In the genomic region with DNA sequence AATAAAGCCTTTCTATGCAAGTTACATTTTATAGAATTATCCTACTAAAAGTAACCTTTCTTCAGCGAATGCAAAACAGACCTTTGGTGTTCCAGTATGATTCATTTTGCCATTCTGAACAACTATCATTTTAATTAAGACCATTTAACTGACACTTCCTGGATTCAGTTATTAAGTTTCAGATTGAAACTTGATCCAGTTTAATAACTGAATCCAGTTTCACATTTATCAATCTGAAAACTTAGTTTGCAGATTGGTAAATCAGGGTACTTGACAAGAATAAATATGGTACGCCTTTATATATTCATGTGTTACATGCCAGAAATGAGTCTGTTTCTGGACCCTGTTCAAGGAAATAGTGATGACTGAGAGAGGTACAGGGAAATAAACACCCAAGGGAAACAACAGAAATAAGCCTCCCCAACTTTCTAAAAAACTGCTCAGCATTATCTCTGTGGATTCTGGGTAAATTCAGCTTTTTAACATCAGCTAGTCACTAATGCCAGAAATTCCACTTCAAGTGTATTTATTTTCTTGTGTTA, we compare ENCODE assay signal across 9 cellular contexts. TPM values are rescaled to one million over a fixed set of nuclear protein-coding genes. Genes with fewer than 3 reads are reported as not detected.
DNase-seq lines count a peak whose midpoint lies in the region; ATAC-seq and TF ChIP-seq lines count a peak whose summit lies in the region.
"Had no signal": no experiment of that assay in that cellular context is flagged by ENCODE, and none has a peak within 500 bp of the region (broad histone marks: within the 10 kb centered on the region; RNA-seq: fewer than 3 reads in every experiment).

No MANE protein-coding gene starts in this region.

- H3K9me3 Mint-ChIP-seq in activated CD8-positive, alpha-beta memory T cell treated with anti-CD3 and anti-CD28 coated beads, Interleukin-2, amount 10 ng/mL, durations not matched to agents 7 days and 5 days (ENCODE audit: low read depth): no peaks in the 10 kb centered on the region
- H3K9me3 Mint-ChIP-seq in activated CD8-positive, alpha-beta T cell treated with anti-CD3 and anti-CD28 coated beads for 36 hours: no peaks in the 10 kb centered on the region

- no peak overlapping the region for H3K4me3 Mint-ChIP-seq in activated CD8-positive, alpha-beta memory T cell treated with anti-CD3 and anti-CD28 coated beads, Interleukin-2, amount 10 ng/mL, durations not matched to agents 7 days and 5 days
- H3K4me3 Mint-ChIP-seq in activated CD8-positive, alpha-beta T cell treated with anti-CD3 and anti-CD28 coated beads for 36 hours: peak overlapping the region; percentile 64

- H3K36me3 Mint-ChIP-seq in activated CD8-positive, alpha-beta memory T cell treated with anti-CD3 and anti-CD28 coated beads, Interleukin-2, amount 10 ng/mL, durations not matched to agents 7 days and 5 days: peaks cover 24% of the 10 kb centered on the region
- peaks cover 46% of the 10 kb centered on the region for H3K36me3 Mint-ChIP-seq in activated CD8-positive, alpha-beta T cell treated with anti-CD3 and anti-CD28 coated beads for 36 hours (ENCODE audit: low read depth)

- peaks cover 44% of the 10 kb centered on the region for H3K4me1 Mint-ChIP-seq in activated CD8-positive, alpha-beta memory T cell treated with anti-CD3 and anti-CD28 coated beads, Interleukin-2, amount 10 ng/mL, durations not matched to agents 7 days and 5 days
- H3K4me1 Mint-ChIP-seq in activated CD8-positive, alpha-beta T cell treated with anti-CD3 and anti-CD28 coated beads for 36 hours (ENCODE audit: low read depth): peaks cover 55% of the 10 kb centered on the region

- TF ChIP-seq EP300 in suprapubic skin (IDR thresholded peaks at IDR 0.05): no peak

- H3K27ac ChIP-seq in suprapubic skin: peak overlapping the region; percentile 88

- POLR2A ChIA-PET in activated CD8-positive, alpha-beta T cell treated with anti-CD3 and anti-CD28 coated beads for 36 hours (lab: Charles Lee): interaction anchor here (2.4 to 5.2 kb wide), 3 partner anchors 15 to 267 kb away, joined by 5 to 151 read pairs (median 6); a partner anchor contains a TSS

- H3K27me3 ChIP-seq in suprapubic skin: no peaks in the 10 kb centered on the region

- intact Hi-C loops in activated CD8-positive, alpha-beta T cell treated with anti-CD3 and anti-CD28 coated beads for 36 hours (cut with micrococcal nuclease): loop anchor here (5.0 to 10.0 kb wide), 2 partner anchors 109 to 266 kb away; no protein-coding TSS in a partner anchor

- H3K4me3 ChIP-seq in suprapubic skin: no peak overlapping the region

- no peak for ATAC-seq in activated CD8-positive, alpha-beta memory T cell treated with anti-CD3 and anti-CD28 coated beads, Interleukin-2, amount 10 ng/mL, durations not matched to agents 7 days and 5 days
- ATAC-seq in activated CD8-positive, alpha-beta T cell treated with anti-CD3 and anti-CD28 coated beads for 36 hours: peak; percentile 7

- H3K27me3 Mint-ChIP-seq in activated CD8-positive, alpha-beta memory T cell treated with anti-CD3 and anti-CD28 coated beads, Interleukin-2, amount 10 ng/mL, durations not matched to agents 7 days and 5 days: no peaks in the 10 kb centered on the region
- no peaks in the 10 kb centered on the region for H3K27me3 Mint-ChIP-seq in activated CD8-positive, alpha-beta T cell treated with anti-CD3 and anti-CD28 coated beads for 36 hours

- H3K9me3 ChIP-seq in suprapubic skin: no peaks in the 10 kb centered on the region

- peaks cover 41% of the 10 kb centered on the region for H3K4me1 ChIP-seq in suprapubic skin

- DNase-seq in activated CD8-positive, alpha-beta memory T cell treated with anti-CD3 and anti-CD28 coated beads, Interleukin-2, amount 10 ng/mL, durations not matched to agents 7 days and 5 days: no peak
- no peak for DNase-seq in activated CD8-positive, alpha-beta memory T cell treated with anti-CD3 and anti-CD28 coated beads for 24 hours
- no peak for DNase-seq in activated CD8-positive, alpha-beta T cell treated with anti-CD3 and anti-CD28 coated beads for 36 hours
- DNase-seq in iris pigment epithelial cell (ENCODE audit: low read depth) (peak; percentile 66), suprapubic skin (ENCODE audit: low spot score in 2 of 2) (no peak), NCI-H128 (lab: John Stamatoyannopoulos, UW; ENCODE audit: unreplicated experiment) (no peak), nucleus accumbens (lab: John Stamatoyannopoulos, UW) (no peak)
- DNase-seq in stimulated activated CD4-positive, alpha-beta T cell treated with anti-CD3 and anti-CD28 coated beads, Interleukin-12 subunit alpha, Interleukin-12 subunit beta, amount 100 ng/mL, for 4 hours: no peak
- DNase-seq: NCI-H2081 had no signal

- H3K27ac Mint-ChIP-seq in activated CD8-positive, alpha-beta memory T cell treated with anti-CD3 and anti-CD28 coated beads, Interleukin-2, amount 10 ng/mL, durations not matched to agents 7 days and 5 days: peak overlapping the region; percentile 86
- peak overlapping the region; percentile 98 for H3K27ac Mint-ChIP-seq in activated CD8-positive, alpha-beta T cell treated with anti-CD3 and anti-CD28 coated beads for 36 hours

- TF ChIP-seq POLR2A in suprapubic skin (IDR thresholded peaks at IDR 0.05): no peak

- H3K36me3 ChIP-seq in suprapubic skin: peaks cover 6% of the 10 kb centered on the region

- TF ChIP-seq CTCF in activated CD8-positive, alpha-beta T cell treated with anti-CD3 and anti-CD28 coated beads for 36 hours (IDR thresholded peaks at IDR 0.05): no peak
- no peak for TF ChIP-seq CTCF in suprapubic skin (IDR thresholded peaks at IDR 0.05)

- WGBS in suprapubic skin: 28% methylated on average over 2 of the region's 2 CpGs

- CTCF ChIA-PET in activated CD8-positive, alpha-beta memory T cell treated with anti-CD3 and anti-CD28 coated beads, Interleukin-2, amount 10 ng/mL, durations not matched to agents 7 days and 5 days (lab: Charles Lee): interaction anchor here (1.0 to 2.6 kb wide), 5 partner anchors 14 to 403 kb away, joined by 3 to 11 read pairs (median 6); no protein-coding TSS in a partner anchor
- CTCF ChIA-PET in activated CD8-positive, alpha-beta T cell treated with anti-CD3 and anti-CD28 coated beads for 36 hours (lab: Charles Lee): interaction anchor here (1.3 to 2.2 kb wide), 4 partner anchors 9 to 24 kb away, joined by 5 to 8 read pairs (median 7); a partner anchor contains a TSS

RNA-seq across cellular contexts. Expression of a gene that starts 23.3 kb away (rescaled TPM):
- total RNA-seq in activated CD8-positive, alpha-beta memory T cell treated with anti-CD3 and anti-CD28 coated beads, Interleukin-2, amount 10 ng/mL, durations not matched to agents 7 days and 5 days: 10 to 100 TPM; 51.3 to 65.1 TPM
- total RNA-seq in activated CD8-positive, alpha-beta T cell treated with anti-CD3 and anti-CD28 coated beads for 36 hours: 10 to 100 TPM; 62.1 to 70.6 TPM
- total RNA-seq in suprapubic skin: 100 to 1,000 TPM; 142 to 311 (median 159) TPM

RNA-seq across cellular contexts. Expression of a gene that starts 47.0 kb away (rescaled TPM):
- 10 to 100 TPM; 19.6 to 20.4 TPM for total RNA-seq in activated CD8-positive, alpha-beta memory T cell treated with anti-CD3 and anti-CD28 coated beads, Interleukin-2, amount 10 ng/mL, durations not matched to agents 7 days and 5 days
- total RNA-seq in activated CD8-positive, alpha-beta T cell treated with anti-CD3 and anti-CD28 coated beads for 36 hours: 10 to 100 TPM; 20.9 to 21.6 TPM
- total RNA-seq in suprapubic skin: 1 to 10 TPM; 2.2 to 5.8 (median 3.6) TPM
